ENCODE assay signal across 8 cellular contexts in genomic region chr7:106056513-106057203, GRCh38. TPM values are rescaled to one million over a fixed set of nuclear protein-coding genes. Genes with fewer than 3 reads are reported as not detected.
A peak's percentile ranks its signal among the peaks of the same experiment; 100 is the strongest.
DNase-seq lines count a peak whose midpoint lies in the region; ATAC-seq and TF ChIP-seq lines count a peak whose summit lies in the region.

No MANE protein-coding gene starts in this region.

- no peak overlapping the region for H3K4me3 Mint-ChIP-seq in activated naive CD8-positive, alpha-beta T cell treated with anti-CD3 and anti-CD28 coated beads, Interleukin-2, amount 10 ng/mL, durations not matched to agents 7 days and 5 days

- H3K36me3 ChIP-seq in GM06990 (ENCODE audit: control insufficient read depth, insufficient read depth, low read length) (no peaks in the 10 kb centered on the region), heart left ventricle (no peaks in the 10 kb centered on the region)

- H3K9me3 ChIP-seq in heart left ventricle, result no peaks in the 10 kb centered on the region

- H3K36me3 Mint-ChIP-seq in activated naive CD8-positive, alpha-beta T cell treated with anti-CD3 and anti-CD28 coated beads, Interleukin-2, amount 10 ng/mL, durations not matched to agents 7 days and 5 days, result no peaks in the 10 kb centered on the region

- H3K9me3 Mint-ChIP-seq in activated naive CD8-positive, alpha-beta T cell treated with anti-CD3 and anti-CD28 coated beads, Interleukin-2, amount 10 ng/mL, durations not matched to agents 7 days and 5 days, result no peaks in the 10 kb centered on the region

- POLR2A ChIA-PET in activated naive CD8-positive, alpha-beta T cell treated with anti-CD3 and anti-CD28 coated beads, Interleukin-2, amount 10 ng/mL, durations not matched to agents 7 days and 5 days (lab: Charles Lee), result no interaction called here

- H3K4me3 ChIP-seq in GM06990 (replicated peaks; ENCODE audit: low read depth, low read length), result no peak overlapping the region
- no peak overlapping the region for H3K4me3 ChIP-seq in heart left ventricle

- H3K27me3 Mint-ChIP-seq in activated naive CD8-positive, alpha-beta T cell treated with anti-CD3 and anti-CD28 coated beads, Interleukin-2, amount 10 ng/mL, durations not matched to agents 7 days and 5 days, result peaks cover 12% of the 10 kb centered on the region

- intact Hi-C loops in heart left ventricle (cut with DNase I), result loop anchor here in 9 of 10 donors (1.0 to 10.0 kb wide), 7 partner anchors 56 to 408 kb away; partner anchors contain the start of gene SYPL1 (in 1 of the 9)

- DNase-seq in GM06990 (ENCODE audit: extremely low read depth, insufficient read length) (peak; percentile 77), HCEC 1CT (peak; percentile 52), NAMALWA (ENCODE audit: low spot score) (peak; percentile 95), SKM-1 (lab: John Stamatoyannopoulos, UW; ENCODE audit: unreplicated experiment) (peak; percentile 53), heart left ventricle (peak in 4 of 5 donors; percentile 65 to 71 (median 67)), retina (peak; percentile 76)
- peak; percentile 73 for DNase-seq in activated naive CD8-positive, alpha-beta T cell treated with anti-CD3 and anti-CD28 coated beads, Interleukin-2, amount 10 ng/mL, durations not matched to agents 7 days and 5 days

- peak; percentile 96 for ATAC-seq in activated naive CD8-positive, alpha-beta T cell treated with anti-CD3 and anti-CD28 coated beads, Interleukin-2, amount 10 ng/mL, durations not matched to agents 7 days and 5 days (ENCODE audit: low read depth)
- ATAC-seq in heart left ventricle, result peak; percentile 84 to 94 (median 92)
- no peak for ATAC-seq in HG03571 (IDR thresholded peaks at IDR 0.05; ENCODE audit: unreplicated experiment)

- TF ChIP-seq CTCF in GM06990 (IDR thresholded peaks at IDR 0.05; ENCODE audit: insufficient read depth, low read length, poor library complexity, severe bottlenecking) (peak; percentile 87), heart left ventricle (IDR thresholded peaks at IDR 0.05) (peak; percentile 70 to 93 (median 90))

- H3K27me3 ChIP-seq in GM06990 (replicated peaks; ENCODE audit: control insufficient read depth, insufficient read depth, low read length), result no peaks in the 10 kb centered on the region
- no peaks in the 10 kb centered on the region for H3K27me3 ChIP-seq in heart left ventricle

- WGBS in heart left ventricle, 4 donors, result 51 to 53% (median 51%) methylated on average over 9 of the region's 9 CpGs

- peaks cover 27% of the 10 kb centered on the region for H3K4me1 Mint-ChIP-seq in activated naive CD8-positive, alpha-beta T cell treated with anti-CD3 and anti-CD28 coated beads, Interleukin-2, amount 10 ng/mL, durations not matched to agents 7 days and 5 days

- TF ChIP-seq POLR2A in heart left ventricle (IDR thresholded peaks at IDR 0.05), result no peak

- peak overlapping the region; percentile 28 for H3K27ac Mint-ChIP-seq in activated naive CD8-positive, alpha-beta T cell treated with anti-CD3 and anti-CD28 coated beads, Interleukin-2, amount 10 ng/mL, durations not matched to agents 7 days and 5 days

- H3K27ac ChIP-seq in heart left ventricle, result no peak overlapping the region

- peaks cover 0 to 14% (median 6%) of the 10 kb centered on the region in 12 donors for H3K4me1 ChIP-seq in heart left ventricle

RNA-seq across cellular contexts. Expression of gene SYPL1, which starts 55.5 kb away (rescaled TPM):
- 10 to 100 TPM; 52.2 to 56.5 TPM for total RNA-seq in activated naive CD8-positive, alpha-beta T cell treated with anti-CD3 and anti-CD28 coated beads, Interleukin-2, amount 10 ng/mL, durations not matched to agents 7 days and 5 days
- total RNA-seq in heart left ventricle, result 10 to 100 TPM; 71.7 to 99.8 (median 78.5) TPM
- 10 to 100 TPM; 70.6 to 93.4 TPM for polyA plus RNA-seq in heart left ventricle
